ENCODE assay signal across 16 cellular contexts in genomic region chr3:116815831-116816588, GRCh38.
A peak's percentile ranks its signal among the peaks of the same experiment; 100 is the strongest.
DNase-seq lines count a peak whose midpoint lies in the region; ATAC-seq and TF ChIP-seq lines count a peak whose summit lies in the region.
"Had no signal": no experiment of that assay in that cellular context is flagged by ENCODE, and none has a peak within 500 bp of the region (broad histone marks: within the 10 kb centered on the region; RNA-seq: fewer than 3 reads in every experiment).

No MANE protein-coding gene starts in this region.

- TF ChIP-seq EP300 in esophagus muscularis mucosa (IDR thresholded peaks at IDR 0.05) = no peak

- H3K36me3 ChIP-seq in esophagus muscularis mucosa = no peaks in the 10 kb centered on the region
- no peaks in the 10 kb centered on the region for H3K36me3 ChIP-seq in uterus

- intact Hi-C loops in esophagus muscularis mucosa (cut with DNase I) = no loop called here
- intact Hi-C loops in uterus (cut with DNase I; ENCODE audit: low total_unique reads) = no loop called here

- peaks cover 0 to 37% (median 26%) of the 10 kb centered on the region in 4 donors for H3K4me1 ChIP-seq in esophagus muscularis mucosa
- no peaks in the 10 kb centered on the region for H3K4me1 ChIP-seq in uterus
- H3K4me1 ChIP-seq: A549 had no signal

- peak; percentile 29 for DNase-seq in NCI-H2227 (lab: John Stamatoyannopoulos, UW; ENCODE audit: unreplicated experiment)
- DNase-seq in NCI-H2227 treated with DMSO at 0.1 percent for 48 hours (lab: John Stamatoyannopoulos, UW) = no peak
- DNase-seq in esophagus muscularis mucosa (ENCODE audit: extremely low spot score) = no peak
- DNase-seq in midbrain (lab: John Stamatoyannopoulos, UW) = peak; percentile 9
- DNase-seq in uterus = peak; percentile 19
- DNase-seq in HuH-7.5 (ENCODE audit: low spot score) = no peak
- DNase-seq in CD1c-positive myeloid dendritic cell (ENCODE audit: extremely low spot score) = no peak
- DNase-seq: activated CD4-positive, CD25-positive, alpha-beta regulatory T cell treated with anti-CD3 and anti-CD28 coated beads, Interleukin-2, amount 50 U/mL, for 72 hours; activated naive CD8-positive, alpha-beta T cell treated with anti-CD3 and anti-CD28 coated beads, Interleukin-2, amount 10 ng/mL, durations not matched to agents 7 days and 5 days; activated T-cell treated with anti-CD3 and anti-CD28 coated beads for 4 hours; cortex of kidney; HFFc6; naive thymus-derived CD4-positive, alpha-beta T cell; T-cell had no signal

- H3K27ac ChIP-seq in esophagus muscularis mucosa (replicated peaks in 1 of 4) (peak overlapping the region in 3 of 4 donors; percentile 21 to 39 (median 27)), uterus (peak overlapping the region in 1 of 2 donors; percentile 2)
- H3K27ac ChIP-seq: A549 had no signal

- H3K9me3 ChIP-seq in esophagus muscularis mucosa (no peaks in the 10 kb centered on the region), uterus (no peaks in the 10 kb centered on the region)
- H3K9me3 ChIP-seq: A549 had no signal

- H3K27me3 ChIP-seq in esophagus muscularis mucosa = no peaks in the 10 kb centered on the region
- no peaks in the 10 kb centered on the region for H3K27me3 ChIP-seq in uterus

- H3K4me3 ChIP-seq in esophagus muscularis mucosa (no peak overlapping the region), uterus (no peak overlapping the region)
- H3K4me3 ChIP-seq: A549 had no signal

- WGBS in esophagus muscularis mucosa = 29% methylated on average over 5 of the region's 5 CpGs

- TF ChIP-seq POLR2A in esophagus muscularis mucosa (IDR thresholded peaks at IDR 0.05; ENCODE audit: low read depth) (no peak), uterus (IDR thresholded peaks at IDR 0.05) (no peak)

- TF ChIP-seq CTCF in esophagus muscularis mucosa (IDR thresholded peaks at IDR 0.05) (no peak), uterus (IDR thresholded peaks at IDR 0.05) (no peak)

- no peak for ATAC-seq in GM18520 (IDR thresholded peaks at IDR 0.05; ENCODE audit: unreplicated experiment)
- ATAC-seq: A549; naive thymus-derived CD4-positive, alpha-beta T cell; T-cell had no signal

Comparison
In these comparisons a context has a peak if more than half of its experiments do, and no peak if none do; other contexts are left out.
1. DNase-seq: peak in NCI-H2227 (single experiment), midbrain (single experiment) and uterus (2 of 2); none in NCI-H2227 treated with DMSO at 0.1 percent for 48 hours (single experiment), esophagus muscularis mucosa (single experiment), HuH-7.5 (single experiment) and CD1c-positive myeloid dendritic cell (single experiment).